ENCODE assay signal across 18 cellular contexts in genomic region chr3:30321065-30321464, GRCh38.
DNase-seq lines count a peak whose midpoint lies in the region; ATAC-seq and TF ChIP-seq lines count a peak whose summit lies in the region.
"Had no signal": no experiment of that assay in that cellular context is flagged by ENCODE, and none has a peak within 500 bp of the region (broad histone marks: within the 10 kb centered on the region; RNA-seq: fewer than 3 reads in every experiment).

No MANE protein-coding gene starts in this region.

- H3K27ac Mint-ChIP-seq in MCF 10A (ENCODE audit: low read depth, unreplicated experiment) (peak overlapping the region; percentile 46), nephron progenitor cell (peak overlapping the region; percentile 9)
- H3K27ac Mint-ChIP-seq: B cell; CD4-positive, alpha-beta T cell; CD8-positive, alpha-beta T cell had no signal

- H3K4me1 Mint-ChIP-seq in MCF 10A (ENCODE audit: insufficient read depth, unreplicated experiment) (peaks cover 13% of the 10 kb centered on the region), nephron progenitor cell (peaks cover 5% of the 10 kb centered on the region)

- intact Hi-C loops in MCF 10A (cut with micrococcal nuclease): no loop called here
- intact Hi-C loops in mammary epithelial cell (cut with micrococcal nuclease): no loop called here
- intact Hi-C loops in right cardiac atrium (cut with DNase I): no loop called here
- intact Hi-C loops in left cardiac atrium (cut with DNase I): loop anchor here in 1 of 2 donors (5.0 kb wide), 3 partner anchors 71 to 256 kb away; no protein-coding TSS in a partner anchor

- no peak for ATAC-seq in right cardiac atrium
- no peak for ATAC-seq in left cardiac atrium
- ATAC-seq: A549; CD8-positive, alpha-beta T cell had no signal

- H3K27me3 Mint-ChIP-seq in MCF 10A (ENCODE audit: insufficient read depth, unreplicated experiment): no peaks in the 10 kb centered on the region
- peaks cover 3% of the 10 kb centered on the region for H3K27me3 Mint-ChIP-seq in nephron progenitor cell (ENCODE audit: low read depth, poor library complexity)
- H3K27me3 Mint-ChIP-seq: B cell; CD4-positive, alpha-beta T cell had no signal

- CTCF ChIA-PET in MCF 10A (lab: Yijun Ruan, JAX) (interaction anchor here (0.6 to 1.3 kb wide), 3 partner anchors 10 to 251 kb away, joined by 3 to 4 read pairs (median 3); no protein-coding TSS in a partner anchor), mammary epithelial cell (lab: Charles Lee; ENCODE audit: low non-redundant PET) (no interaction called here)

- in situ Hi-C loops in mammary epithelial cell (cut with MboI; ENCODE audit: low sequenced_read_pairs in 2 of 2): no loop called here

- H3K36me3 ChIP-seq in mammary epithelial cell (ENCODE audit: insufficient read depth, low read length): no peaks in the 10 kb centered on the region
- H3K36me3 ChIP-seq: BLaER1 treated with 17β-estradiol and CSF1 and Interleukin-3, amounts not matched to agents 10 nM and 100 nM had no signal

- POLR2A ChIA-PET in MCF 10A (lab: Yijun Ruan, JAX): interaction anchor here (1.0 to 2.6 kb wide), 3 partner anchors 35 to 288 kb away, joined by 3 to 13 read pairs (median 10); no protein-coding TSS in a partner anchor

- no peaks in the 10 kb centered on the region for H3K9me3 ChIP-seq in mammary epithelial cell (replicated peaks; ENCODE audit: insufficient read depth, low read length)
- H3K9me3 ChIP-seq in right cardiac atrium (ENCODE audit: control insufficient read depth, low read length): no peaks in the 10 kb centered on the region

- no peak overlapping the region for H3K4me2 ChIP-seq in mammary epithelial cell (ENCODE audit: insufficient read depth, low read depth, low read length)
- H3K4me2 ChIP-seq: A549; BLaER1 treated with 17β-estradiol and CSF1 and Interleukin-3, amounts not matched to agents 10 nM and 100 nM had no signal

- no peak overlapping the region for H2AFZ ChIP-seq in mammary epithelial cell (ENCODE audit: low read depth, low read length)

- no peak overlapping the region for H3K9ac ChIP-seq in mammary epithelial cell (ENCODE audit: insufficient read depth, low read length)
- H3K9ac ChIP-seq: BLaER1 treated with 17β-estradiol and CSF1 and Interleukin-3, amounts not matched to agents 10 nM and 100 nM had no signal

- peaks cover 4% of the 10 kb centered on the region for H3K4me1 ChIP-seq in mammary epithelial cell (ENCODE audit: insufficient read depth, low read length)
- H3K4me1 ChIP-seq in right cardiac atrium (ENCODE audit: control insufficient read depth, insufficient read depth, low read length): no peaks in the 10 kb centered on the region
- H3K4me1 ChIP-seq: BLaER1 treated with 17β-estradiol and CSF1 and Interleukin-3, amounts not matched to agents 10 nM and 100 nM had no signal

- H3K36me3 Mint-ChIP-seq in MCF 10A (ENCODE audit: insufficient read depth, unreplicated experiment) (no peaks in the 10 kb centered on the region), nephron progenitor cell (ENCODE audit: low read depth) (no peaks in the 10 kb centered on the region)
- H3K36me3 Mint-ChIP-seq: CD8-positive, alpha-beta T cell had no signal

- H3K27ac ChIP-seq in mammary epithelial cell (ENCODE audit: insufficient read depth, low read depth, low read length) (no peak overlapping the region), right cardiac atrium (ENCODE audit: low read length) (peak overlapping the region; percentile 56)
- H3K27ac ChIP-seq: 22Rv1; BLaER1 treated with 17β-estradiol and CSF1 and Interleukin-3, amounts not matched to agents 10 nM and 100 nM; C4-2B had no signal

- no TSS peak for BruUV-seq in MCF 10A (replicated peaks; lab: Mats Ljungman, UMichigan)
- no TSS peak for BruUV-seq in mammary epithelial cell (replicated peaks; lab: Mats Ljungman, UMichigan)

- no peaks in the 10 kb centered on the region for H3K79me2 ChIP-seq in mammary epithelial cell (ENCODE audit: insufficient read depth, low read length)

- H3K9me3 Mint-ChIP-seq in MCF 10A (ENCODE audit: unreplicated experiment): no peaks in the 10 kb centered on the region
- peaks cover 8% of the 10 kb centered on the region for H3K9me3 Mint-ChIP-seq in nephron progenitor cell

- 97% methylated on average over 2 of the region's 2 CpGs for WGBS in mammary epithelial cell (ENCODE audit: low coverage, missing lambda C conversion rate)
- WGBS in right cardiac atrium: 96% methylated on average over 2 of the region's 2 CpGs

- DNase-seq in MCF 10A (ENCODE audit: unreplicated experiment) (no peak), mammary epithelial cell (no peak), right cardiac atrium (no peak), left cardiac atrium (no peak), nephron progenitor cell (no peak), inferior parietal cortex (ENCODE audit: extremely low spot score) (no peak)
- DNase-seq: AML-193; Caco-2; Calu3; CD4-positive, alpha-beta T cell; CD8-positive, alpha-beta T cell; DMS79 treated with DMSO at 0.1 percent for 48 hours; GF-D8 had no signal

- H3K4me3 Mint-ChIP-seq in MCF 10A (ENCODE audit: unreplicated experiment): no peak overlapping the region
- no peak overlapping the region for H3K4me3 Mint-ChIP-seq in nephron progenitor cell
- H3K4me3 Mint-ChIP-seq: B cell; CD4-positive, alpha-beta T cell; CD8-positive, alpha-beta T cell had no signal

- H4K20me1 ChIP-seq in mammary epithelial cell (ENCODE audit: insufficient read depth, low read length): no peaks in the 10 kb centered on the region
- H4K20me1 ChIP-seq: BLaER1 treated with 17β-estradiol and CSF1 and Interleukin-3, amounts not matched to agents 10 nM and 100 nM had no signal

- H3K27me3 ChIP-seq in mammary epithelial cell (ENCODE audit: insufficient read depth, low read length) (no peaks in the 10 kb centered on the region), right cardiac atrium (ENCODE audit: control insufficient read depth, insufficient read depth) (no peaks in the 10 kb centered on the region)
- H3K27me3 ChIP-seq: BLaER1 treated with 17β-estradiol and CSF1 and Interleukin-3, amounts not matched to agents 10 nM and 100 nM had no signal

- dilution Hi-C loops in mammary epithelial cell (cut with HindIII; ENCODE audit: low sequenced_read_pairs): no loop called here

- no peak overlapping the region for H3K4me3 ChIP-seq in mammary epithelial cell (replicated peaks in 1 of 3; ENCODE audit: insufficient read depth in 1 of 3, low read depth in 2 of 3, low read length in 3 of 3)
- H3K4me3 ChIP-seq in right cardiac atrium (ENCODE audit: low read length): no peak overlapping the region
- H3K4me3 ChIP-seq: A549; BLaER1 treated with 17β-estradiol and CSF1 and Interleukin-3, amounts not matched to agents 10 nM and 100 nM had no signal

- TF ChIP-seq CTCF in MCF 10A (IDR thresholded peaks at IDR 0.05; ENCODE audit: unreplicated experiment): no peak
- TF ChIP-seq CTCF in mammary epithelial cell (conservative IDR thresholded peaks at IDR 0.05 in 1 of 2, IDR thresholded peaks at IDR 0.05 in 1 of 2; ENCODE audit: extremely low read depth in 1 of 2, insufficient read depth in 1 of 2, low read depth in 1 of 2, low read length in 2 of 2): no peak
- TF ChIP-seq CTCF in nephron progenitor cell (IDR thresholded peaks at IDR 0.05): no peak
